19 cellular contexts compared by ENCODE assay signal in genomic region chr12:106281056-106281782, GRCh38. TPM values are rescaled to one million over a fixed set of nuclear protein-coding genes. Genes with fewer than 3 reads are reported as not detected.
DNase-seq lines count a peak whose midpoint lies in the region; ATAC-seq and TF ChIP-seq lines count a peak whose summit lies in the region.
"Had no signal": no experiment of that assay in that cellular context is flagged by ENCODE, and none has a peak within 500 bp of the region (broad histone marks: within the 10 kb centered on the region; RNA-seq: fewer than 3 reads in every experiment).

No MANE protein-coding gene starts in this region.

- DNase-seq in Right ventricle myocardium inferior (ENCODE audit: missing footprints) (no peak), right cardiac atrium (no peak), NCI-H526 treated with DMSO at 0.1 percent for 48 hours (lab: John Stamatoyannopoulos, UW) (peak; percentile 67), left ventricle myocardium superior (no peak), spleen (no peak), middle frontal gyrus (ENCODE audit: extremely low spot score, low spot score) (no peak), NCI-H510A (lab: John Stamatoyannopoulos, UW) (no peak), aorta (no peak)
- DNase-seq: GDM1, GM23248, NCI-H1105 treated with DMSO at 0.1 percent for 48 hours, NCI-H187, NCI-H226, NCI-H524 treated with DMSO at 0.1 percent for 48 hours, OCI-M1, SIG-M5 had no signal

- H3K4me1 ChIP-seq in right cardiac atrium (ENCODE audit: control insufficient read depth, insufficient read depth, low read length) = peaks cover 3% of the 10 kb centered on the region
- peaks cover 0 to 13% (median 7%) of the 10 kb centered on the region in 6 donors for H3K4me1 ChIP-seq in spleen
- H3K4me1 ChIP-seq in aorta (ENCODE audit: control insufficient read depth in 1 of 2, insufficient read depth in 2 of 2, low read length in 2 of 2) = no peaks in the 10 kb centered on the region
- H3K4me1 ChIP-seq: HAP-1 had no signal

- TF ChIP-seq POLR2A in spleen (IDR thresholded peaks at IDR 0.05) = no peak

- ATAC-seq in Right ventricle myocardium inferior (peak; percentile 38), right cardiac atrium (no peak), left ventricle myocardium superior (peak; percentile 79), aorta (ENCODE audit: low FRiP score) (no peak)
- ATAC-seq: SK-N-SH treated with all-trans-retinoic acid at 6 μM for 48 hours had no signal

- no peaks in the 10 kb centered on the region for H3K9me3 ChIP-seq in right cardiac atrium (ENCODE audit: control insufficient read depth, low read length)
- H3K9me3 ChIP-seq in spleen = peaks cover 0 to 15% (median 5%) of the 10 kb centered on the region in 8 donors
- H3K9me3 ChIP-seq in aorta (ENCODE audit: control insufficient read depth, low read length) = no peaks in the 10 kb centered on the region
- H3K9me3 ChIP-seq: HAP-1 had no signal

- WGBS in right cardiac atrium = 65% methylated on average over 3 of the region's 3 CpGs
- 59 to 93% (median 83%) methylated on average over 3 of the region's 3 CpGs for WGBS in spleen, 5 donors
- 43 to 67% methylated on average over 3 of the region's 3 CpGs for WGBS in aorta, 2 donors

- H3K4me3 ChIP-seq in right cardiac atrium (ENCODE audit: low read length) = no peak overlapping the region
- H3K4me3 ChIP-seq in spleen = no peak overlapping the region
- H3K4me3 ChIP-seq in aorta (ENCODE audit: low read length in 2 of 2) = no peak overlapping the region
- H3K4me3 ChIP-seq: GM23248, HAP-1, K562 had no signal

- H3K36me3 ChIP-seq in spleen (no peaks in the 10 kb centered on the region), aorta (ENCODE audit: control insufficient read depth in 1 of 2, insufficient read depth in 2 of 2, low read length in 1 of 2) (no peaks in the 10 kb centered on the region)
- H3K36me3 ChIP-seq: HAP-1 had no signal

- H3K27me3 ChIP-seq in right cardiac atrium (ENCODE audit: control insufficient read depth, insufficient read depth) (no peaks in the 10 kb centered on the region), spleen (replicated peaks in 1 of 7) (peaks cover 0 to 19% (median 0%) of the 10 kb centered on the region in 7 donors), aorta (ENCODE audit: control insufficient read depth in 1 of 2, insufficient read depth in 2 of 2, low read length in 1 of 2) (peaks cover 0 to 5% of the 10 kb centered on the region in 2 donors)

- no peak for TF ChIP-seq CTCF in spleen (IDR thresholded peaks at IDR 0.05 in 8 of 11, conservative IDR thresholded peaks at IDR 0.05 in 3 of 11)

- intact Hi-C loops in Right ventricle myocardium inferior (cut with DNase I) = no loop called here
- intact Hi-C loops in right cardiac atrium (cut with DNase I) = loop anchor here (5.0 to 10.0 kb wide), 2 partner anchors 54 to 56 kb away; no protein-coding TSS in a partner anchor
- intact Hi-C loops in left ventricle myocardium superior (cut with micrococcal nuclease) = loop anchor here (5.0 kb wide), 1 partner anchor 54 kb away; no protein-coding TSS in a partner anchor
- intact Hi-C loops in spleen (cut with DNase I; ENCODE audit: low total_unique reads) = no loop called here
- intact Hi-C loops in aorta (cut with DNase I) = loop anchor here in 1 of 2 donors (10.0 kb wide), 1 partner anchor 856 kb away; no protein-coding TSS in a partner anchor

- H3K27ac ChIP-seq in right cardiac atrium (ENCODE audit: low read length) (no peak overlapping the region), spleen (peak overlapping the region in 5 of 8 donors; percentile 46 to 81 (median 76)), aorta (ENCODE audit: low read depth in 1 of 2, low read length in 2 of 2) (no peak overlapping the region)
- H3K27ac ChIP-seq: GM23248 had no signal

RNA-seq across cellular contexts. Expression of gene TCP11L2, which starts 21.3 kb away (rescaled TPM):
- total RNA-seq in Right ventricle myocardium inferior = 93.7 TPM
- 10 to 100 TPM; 54.0 to 64.5 (median 61.9) TPM for total RNA-seq in right cardiac atrium
- polyA plus RNA-seq in right cardiac atrium = 14.2 TPM
- total RNA-seq in left ventricle myocardium superior = 104 TPM
- total RNA-seq in spleen = 10 to 100 TPM; 39.3 to 88.3 (median 52.1) TPM
- 1 to 10 TPM; 1.2 to 4.7 (median 2.6) TPM for polyA plus RNA-seq in spleen
- 10 to 100 TPM; 24.8 to 50.9 TPM for total RNA-seq in aorta
- polyA plus RNA-seq in aorta = 1 to 10 TPM; 5.5 to 9.2 TPM

RNA-seq across cellular contexts. Expression of gene CKAP4, which starts 33.4 kb away (rescaled TPM):
- total RNA-seq in Right ventricle myocardium inferior (40.2 TPM), right cardiac atrium (10 to 100 TPM; 35.6 to 53.7 (median 41.3) TPM), left ventricle myocardium superior (37.5 TPM), spleen (10 to 100 TPM; 21.6 to 63.0 (median 39.7) TPM), aorta (10 to 100 TPM; 61.1 to 69.6 TPM)
- polyA plus RNA-seq in right cardiac atrium (24.8 TPM), spleen (1 to 10 TPM; 4.5 to 8.9 (median 5.3) TPM), aorta (10 to 100 TPM; 17.2 to 25.4 TPM)

Comparison
In these comparisons a context has a peak if more than half of its experiments do, and no peak if none do; other contexts are left out.
1. ATAC-seq: peak in Right ventricle myocardium inferior (single experiment) and left ventricle myocardium superior (single experiment); none in right cardiac atrium (0 of 2) and aorta (single experiment).
2. intact Hi-C loops: an anchor here in right cardiac atrium (5.0 to 10.0 kb wide) and left ventricle myocardium superior (5.0 kb wide); none called in Right ventricle myocardium inferior and spleen.
3. H3K27ac ChIP-seq: peak in spleen (5 of 8); none in right cardiac atrium (single experiment) and aorta (0 of 2).